Comparison of ENCODE assay signal across 1 cellular context in genomic region chr1:173005196-173005864, GRCh38.
TF ChIP-seq lines count a peak whose summit lies in the region.

No MANE protein-coding gene starts in this region.

TF ChIP-seq in SK-N-SH treated with all-trans-retinoic acid at 6 μM for 48 hours, 23 proteins besides CTCF, POLR2A, EP300 and RAD21 (continued from another document):
- TF ChIP-seq ZFP3 (CRISPR knock-in tag; IDR thresholded peaks at IDR 0.05): no peak
